ENCODE assay signal across 37 cellular contexts in the genomic region with DNA sequence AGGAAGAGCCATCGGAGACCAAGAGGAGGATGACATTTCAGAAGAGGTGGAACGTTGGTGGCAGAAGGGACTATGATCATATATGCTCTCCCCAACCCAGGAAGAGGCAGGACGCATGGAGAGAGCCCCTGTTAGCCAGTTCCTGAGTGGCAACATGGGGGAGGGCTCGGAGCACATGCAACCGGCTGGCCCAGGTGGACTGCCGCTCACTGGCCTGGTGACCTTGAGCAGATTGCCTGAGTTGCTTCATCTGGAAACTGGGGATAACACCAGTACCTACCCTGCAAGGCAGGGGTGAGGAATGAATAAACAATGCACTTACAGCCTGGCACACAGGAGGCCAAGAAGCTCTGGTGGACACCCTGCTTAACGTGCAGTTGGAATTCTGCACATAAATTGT. TPM values are rescaled to one million over a fixed set of nuclear protein-coding genes. Genes with fewer than 3 reads are reported as not detected.
"Had no signal": no experiment of that assay in that cellular context is flagged by ENCODE, and none has a peak within 500 bp of the region (broad histone marks: within the 10 kb centered on the region; RNA-seq: fewer than 3 reads in every experiment).

No MANE protein-coding gene starts in this region.

- FAIRE-seq: frontal cortex had no signal

- H3K4me3 ChIP-seq: adrenal gland, breast epithelium, cardiac muscle cell, coronary artery, dorsolateral prefrontal cortex had no signal

- H3K9me3 ChIP-seq: adrenal gland, breast epithelium had no signal

- H3K27ac ChIP-seq: adrenal gland, breast epithelium, cardiac muscle cell, coronary artery had no signal

- H3K36me3 ChIP-seq: adrenal gland, breast epithelium, cardiac muscle cell had no signal

- H3K4me1 ChIP-seq: adrenal gland, breast epithelium had no signal

- H3K27ac Mint-ChIP-seq: activated CD4-positive, alpha-beta memory T cell treated with anti-CD3 and anti-CD28 coated beads for 36 hours; activated CD4-positive, alpha-beta T cell treated with anti-CD3 and anti-CD28 coated beads for 36 hours; activated CD4-positive, alpha-beta T cell treated with anti-CD3 and anti-CD28 coated beads, Interleukin-2, amount 10 ng/mL, durations not matched to agents 24 days and 14 days; activated CD8-positive, alpha-beta memory T cell treated with anti-CD3 and anti-CD28 coated beads, Interleukin-2, amount 10 ng/mL, durations not matched to agents 7 days and 5 days; activated CD8-positive, alpha-beta T cell treated with anti-CD3 and anti-CD28 coated beads, Interleukin-2, amount 10 ng/mL, durations not matched to agents 7 days and 5 days; activated naive CD4-positive, alpha-beta T cell treated with anti-CD3 and anti-CD28 coated beads for 36 hours; activated naive CD4-positive, alpha-beta T cell treated with anti-CD3 and anti-CD28 coated beads, Interleukin-2, amount 50 U/mL, for 24 hours; activated naive CD8-positive, alpha-beta T cell treated with anti-CD3 and anti-CD28 coated beads for 36 hours; activated naive CD8-positive, alpha-beta T cell treated with anti-CD3 and anti-CD28 coated beads, Interleukin-2, amount 50 U/mL, for 24 hours; activated T-helper 1 cell treated with anti-CD3 and anti-CD28 coated beads, Interleukin-12 subunit alpha, Interleukin-12 subunit beta, Interleukin-2, Interleukin-4 antibody, amounts not matched to agents 30 ng/mL and 10 ng/mL and 1 ng/mL, durations not matched to agents 14 hours and 24 hours and 36 hours; activated T-helper 2 cell treated with anti-CD3 and anti-CD28 coated beads, Interferon-gamma antibody, Interleukin-2, Interleukin-4, amounts not matched to agents 10 μg/mL and 5 μg/mL and 100 μg/mL, durations not matched to agents 14 hours and 24 hours and 36 hours; dendritic cell treated with granulocyte-macrophage colony-stimulating factor and Interleukin-4, amounts not matched to agents 40 ng/mL and 50 ng/mL, for 4 days; endodermal cell had no signal

- H3K36me3 Mint-ChIP-seq: activated CD4-positive, alpha-beta memory T cell treated with anti-CD3 and anti-CD28 coated beads for 36 hours; activated CD8-positive, alpha-beta memory T cell treated with anti-CD3 and anti-CD28 coated beads, Interleukin-2, amount 10 ng/mL, durations not matched to agents 7 days and 5 days; activated naive CD4-positive, alpha-beta T cell treated with anti-CD3 and anti-CD28 coated beads, Interleukin-2, amount 50 U/mL, for 24 hours; activated naive CD8-positive, alpha-beta T cell treated with anti-CD3 and anti-CD28 coated beads for 36 hours; brain had no signal

- H3K9me3 Mint-ChIP-seq: activated CD4-positive, alpha-beta memory T cell treated with anti-CD3 and anti-CD28 coated beads for 36 hours; activated naive CD4-positive, alpha-beta T cell treated with anti-CD3 and anti-CD28 coated beads for 36 hours; activated naive CD8-positive, alpha-beta T cell treated with anti-CD3 and anti-CD28 coated beads for 36 hours; activated naive CD8-positive, alpha-beta T cell treated with anti-CD3 and anti-CD28 coated beads, Interleukin-2, amount 50 U/mL, for 24 hours; activated T-helper 1 cell treated with anti-CD3 and anti-CD28 coated beads, Interleukin-12 subunit alpha, Interleukin-12 subunit beta, Interleukin-2, Interleukin-4 antibody, amounts not matched to agents 30 ng/mL and 10 ng/mL and 1 ng/mL, durations not matched to agents 14 hours and 24 hours and 36 hours; activated T-helper 2 cell treated with anti-CD3 and anti-CD28 coated beads, Interferon-gamma antibody, Interleukin-2, Interleukin-4, amounts not matched to agents 10 μg/mL and 5 μg/mL and 100 μg/mL, durations not matched to agents 14 hours and 24 hours and 36 hours; dendritic cell treated with granulocyte-macrophage colony-stimulating factor and Interleukin-4, amounts not matched to agents 40 ng/mL and 50 ng/mL, for 4 days; endodermal cell had no signal

- H3K27me3 ChIP-seq: adrenal gland, breast epithelium, cardiac muscle cell, dorsolateral prefrontal cortex had no signal

- DNase-seq: activated CD4-positive, alpha-beta memory T cell treated with anti-CD3 and anti-CD28 coated beads for 36 hours; activated CD4-positive, alpha-beta T cell treated with anti-CD3 and anti-CD28 coated beads for 36 hours; activated CD4-positive, alpha-beta T cell treated with anti-CD3 and anti-CD28 coated beads, Interleukin-2, amount 10 ng/mL, durations not matched to agents 24 days and 14 days; activated CD4-positive, CD25-positive, alpha-beta regulatory T cell; activated CD4-positive, CD25-positive, alpha-beta regulatory T cell treated with anti-CD3 and anti-CD28 coated beads, Interleukin-2, amount 50 U/mL, for 72 hours; activated CD8-positive, alpha-beta memory T cell treated with anti-CD3 and anti-CD28 coated beads, Interleukin-2, amount 10 ng/mL, durations not matched to agents 7 days and 5 days; activated CD8-positive, alpha-beta memory T cell treated with anti-CD3 and anti-CD28 coated beads, Interleukin-2, amount 50 U/mL, for 4 hours; activated CD8-positive, alpha-beta T cell treated with anti-CD3 and anti-CD28 coated beads, Interleukin-2, amount 10 ng/mL, durations not matched to agents 7 days and 5 days; activated naive CD4-positive, alpha-beta T cell treated with anti-CD3 and anti-CD28 coated beads for 36 hours; activated naive CD8-positive, alpha-beta T cell treated with anti-CD3 and anti-CD28 coated beads for 36 hours; activated naive CD8-positive, alpha-beta T cell treated with anti-CD3 and anti-CD28 coated beads, Interleukin-2, amount 50 U/mL, for 24 hours; activated T-cell treated with anti-CD3 and anti-CD28 coated beads, Interleukin-2, amount 50 U/mL, for 1 hour; activated T-cell treated with anti-CD3 and anti-CD28 coated beads, Interleukin-2, amount 50 U/mL, for 48 hours; adrenal gland; amygdala; aorta; central memory CD4-positive, alpha-beta T cell; cerebellar nuclear complex; dorsolateral prefrontal cortex; effector memory CD4-positive, alpha-beta T cell; endodermal cell; foreskin fibroblast; head of caudate nucleus; T-helper 2 cell had no signal

- H3K4me3 Mint-ChIP-seq: activated CD4-positive, alpha-beta memory T cell treated with anti-CD3 and anti-CD28 coated beads for 36 hours; activated CD4-positive, alpha-beta T cell treated with anti-CD3 and anti-CD28 coated beads for 36 hours; activated CD4-positive, alpha-beta T cell treated with anti-CD3 and anti-CD28 coated beads, Interleukin-2, amount 10 ng/mL, durations not matched to agents 24 days and 14 days; activated CD8-positive, alpha-beta memory T cell treated with anti-CD3 and anti-CD28 coated beads, Interleukin-2, amount 10 ng/mL, durations not matched to agents 7 days and 5 days; activated CD8-positive, alpha-beta T cell treated with anti-CD3 and anti-CD28 coated beads, Interleukin-2, amount 10 ng/mL, durations not matched to agents 7 days and 5 days; activated naive CD4-positive, alpha-beta T cell treated with anti-CD3 and anti-CD28 coated beads for 36 hours; activated naive CD4-positive, alpha-beta T cell treated with anti-CD3 and anti-CD28 coated beads, Interleukin-2, amount 50 U/mL, for 24 hours; activated naive CD8-positive, alpha-beta T cell treated with anti-CD3 and anti-CD28 coated beads for 36 hours; activated naive CD8-positive, alpha-beta T cell treated with anti-CD3 and anti-CD28 coated beads, Interleukin-2, amount 50 U/mL, for 24 hours; activated T-helper 1 cell treated with anti-CD3 and anti-CD28 coated beads, Interleukin-12 subunit alpha, Interleukin-12 subunit beta, Interleukin-2, Interleukin-4 antibody, amounts not matched to agents 30 ng/mL and 10 ng/mL and 1 ng/mL, durations not matched to agents 14 hours and 24 hours and 36 hours; brain; dendritic cell treated with granulocyte-macrophage colony-stimulating factor and Interleukin-4, amounts not matched to agents 40 ng/mL and 50 ng/mL, for 4 days; endodermal cell had no signal

- H3K27me3 Mint-ChIP-seq: activated CD4-positive, alpha-beta T cell treated with anti-CD3 and anti-CD28 coated beads for 36 hours; activated naive CD4-positive, alpha-beta T cell treated with anti-CD3 and anti-CD28 coated beads, Interleukin-2, amount 50 U/mL, for 24 hours; activated naive CD8-positive, alpha-beta T cell treated with anti-CD3 and anti-CD28 coated beads for 36 hours; brain; dendritic cell treated with granulocyte-macrophage colony-stimulating factor and Interleukin-4, amounts not matched to agents 40 ng/mL and 50 ng/mL, for 4 days had no signal

RNA-seq across cellular contexts. Expression of gene SYT6, which starts 29.0 kb away (rescaled TPM):
- total RNA-seq: activated CD4-positive, alpha-beta memory T cell treated with anti-CD3 and anti-CD28 coated beads for 36 hours; activated CD4-positive, alpha-beta T cell treated with anti-CD3 and anti-CD28 coated beads for 36 hours; activated CD4-positive, alpha-beta T cell treated with anti-CD3 and anti-CD28 coated beads, Interleukin-2, amount 10 ng/mL, durations not matched to agents 24 days and 14 days; activated CD8-positive, alpha-beta memory T cell treated with anti-CD3 and anti-CD28 coated beads for 36 hours; activated CD8-positive, alpha-beta memory T cell treated with anti-CD3 and anti-CD28 coated beads, Interleukin-2, amount 10 ng/mL, durations not matched to agents 7 days and 5 days; activated CD8-positive, alpha-beta T cell treated with anti-CD3 and anti-CD28 coated beads, Interleukin-2, amount 10 ng/mL, durations not matched to agents 7 days and 5 days; activated naive CD4-positive, alpha-beta T cell treated with anti-CD3 and anti-CD28 coated beads for 36 hours; activated naive CD8-positive, alpha-beta T cell treated with anti-CD3 and anti-CD28 coated beads for 36 hours; activated T-helper 1 cell treated with anti-CD3 and anti-CD28 coated beads, Interleukin-12 subunit alpha, Interleukin-12 subunit beta, Interleukin-2, Interleukin-4 antibody, amounts not matched to agents 30 ng/mL and 10 ng/mL and 1 ng/mL, durations not matched to agents 14 hours and 24 hours and 36 hours; activated T-helper 2 cell treated with anti-CD3 and anti-CD28 coated beads, Interferon-gamma antibody, Interleukin-2, Interleukin-4, amounts not matched to agents 10 μg/mL and 5 μg/mL and 100 μg/mL, durations not matched to agents 14 hours and 24 hours and 36 hours; epithelial cell of proximal tubule; esophagus mucosa; T-helper 1 cell treated with Interleukin-12 subunit alpha and Interleukin-12 subunit beta and Interleukin-4 antibody, amounts not matched to agents 30 ng/mL and 1 ng/mL, for 36 hours had no signal
- polyA plus RNA-seq: aorta, cardiac muscle cell had no signal
